In genomic region chrX:39449352-39449751, GRCh38 we compare ENCODE assay signal across 26 cellular contexts.
DNase-seq lines count a peak whose midpoint lies in the region; ATAC-seq lines count a peak whose summit lies in the region.
"Had no signal": no experiment of that assay in that cellular context is flagged by ENCODE, and none has a peak within 500 bp of the region (broad histone marks: within the 10 kb centered on the region; RNA-seq: fewer than 3 reads in every experiment).

No MANE protein-coding gene starts in this region.

- no peak for DNase-seq in activated CD4-positive, alpha-beta T cell treated with anti-CD3 and anti-CD28 coated beads for 36 hours
- no peak for DNase-seq in activated CD4-positive, alpha-beta T cell treated with anti-CD3 and anti-CD28 coated beads, Interleukin-2, amount 50 U/mL, for 4 hours
- DNase-seq in GF-D8 (lab: John Stamatoyannopoulos, UW) = no peak
- DNase-seq: 8988T; ACHN; AML-193; BE2C; C1 segment of cervical spinal cord; Caco-2; Calu3; CD4-positive, alpha-beta memory T cell; CD4-positive, alpha-beta T cell; CD4-positive, CD25-positive, alpha-beta regulatory T cell; CD8-positive, alpha-beta memory T cell; CD8-positive, alpha-beta T cell; COR-L47; DMS 273 treated with DMSO at 0.1 percent for 48 hours; DMS153; DMS79; DMS79 treated with DMSO at 0.1 percent for 48 hours; DND-41; EL had no signal

- H3K9me3 Mint-ChIP-seq in activated CD4-positive, alpha-beta T cell treated with anti-CD3 and anti-CD28 coated beads for 36 hours (ENCODE audit: low read depth) = no peaks in the 10 kb centered on the region
- no peaks in the 10 kb centered on the region for H3K9me3 Mint-ChIP-seq in activated T-helper 17 cell treated with anti-CD3 and anti-CD28 coated beads, Interleukin-2, amount 50 U/mL, for 72 hours
- H3K9me3 Mint-ChIP-seq: CD4-positive, alpha-beta T cell; CD8-positive, alpha-beta T cell had no signal

- CTCF ChIA-PET in activated CD4-positive, alpha-beta T cell treated with anti-CD3 and anti-CD28 coated beads for 36 hours (lab: Charles Lee) = interaction anchor here (0.5 kb wide), 1 partner anchor 487 kb away, joined by 3 read pairs; no protein-coding TSS in a partner anchor

- H3K36me3 Mint-ChIP-seq in activated CD4-positive, alpha-beta T cell treated with anti-CD3 and anti-CD28 coated beads for 36 hours (ENCODE audit: low read depth) = no peaks in the 10 kb centered on the region
- H3K36me3 Mint-ChIP-seq in activated T-helper 17 cell treated with anti-CD3 and anti-CD28 coated beads, Interleukin-2, amount 50 U/mL, for 72 hours (ENCODE audit: low read depth) = no peaks in the 10 kb centered on the region
- H3K36me3 Mint-ChIP-seq: CD14-positive monocyte; CD4-positive, alpha-beta memory T cell; CD4-positive, CD25-positive, alpha-beta regulatory T cell; CD8-positive, alpha-beta memory T cell; CD8-positive, alpha-beta T cell had no signal

- H3K27ac Mint-ChIP-seq in activated CD4-positive, alpha-beta T cell treated with anti-CD3 and anti-CD28 coated beads for 36 hours = no peak overlapping the region
- no peak overlapping the region for H3K27ac Mint-ChIP-seq in activated T-helper 17 cell treated with anti-CD3 and anti-CD28 coated beads, Interleukin-2, amount 50 U/mL, for 72 hours
- H3K27ac Mint-ChIP-seq: B cell; CD14-positive monocyte; CD4-positive, alpha-beta T cell; CD8-positive, alpha-beta memory T cell; CD8-positive, alpha-beta T cell had no signal

- no peak overlapping the region for H3K4me3 Mint-ChIP-seq in activated CD4-positive, alpha-beta T cell treated with anti-CD3 and anti-CD28 coated beads for 36 hours
- H3K4me3 Mint-ChIP-seq in activated T-helper 17 cell treated with anti-CD3 and anti-CD28 coated beads, Interleukin-2, amount 50 U/mL, for 72 hours = no peak overlapping the region
- H3K4me3 Mint-ChIP-seq: B cell; CD14-positive monocyte; CD4-positive, alpha-beta memory T cell; CD4-positive, alpha-beta T cell; CD4-positive, CD25-positive, alpha-beta regulatory T cell; CD8-positive, alpha-beta memory T cell; CD8-positive, alpha-beta T cell had no signal

- H3K27me3 Mint-ChIP-seq in activated CD4-positive, alpha-beta T cell treated with anti-CD3 and anti-CD28 coated beads for 36 hours = no peaks in the 10 kb centered on the region
- H3K27me3 Mint-ChIP-seq in activated T-helper 17 cell treated with anti-CD3 and anti-CD28 coated beads, Interleukin-2, amount 50 U/mL, for 72 hours = no peaks in the 10 kb centered on the region
- H3K27me3 Mint-ChIP-seq: B cell; CD4-positive, alpha-beta memory T cell; CD4-positive, alpha-beta T cell; CD4-positive, CD25-positive, alpha-beta regulatory T cell had no signal

- intact Hi-C loops in activated CD4-positive, alpha-beta T cell treated with anti-CD3 and anti-CD28 coated beads for 36 hours (cut with DNase I, micrococcal nuclease) = loop anchor here (10.0 kb wide), 1 partner anchor 285 kb away; no protein-coding TSS in a partner anchor

- POLR2A ChIA-PET in activated CD4-positive, alpha-beta T cell treated with anti-CD3 and anti-CD28 coated beads for 36 hours (lab: Charles Lee) = no interaction called here

- ATAC-seq in activated CD4-positive, alpha-beta T cell treated with anti-CD3 and anti-CD28 coated beads for 36 hours = peak; percentile 33
- ATAC-seq in activated T-helper 17 cell treated with anti-CD3 and anti-CD28 coated beads, Interleukin-2, amount 50 U/mL, for 72 hours (replicated peaks) = peak; percentile 34
- ATAC-seq: A549; CD8-positive, alpha-beta T cell had no signal

- peaks cover 32% of the 10 kb centered on the region for H3K4me1 Mint-ChIP-seq in activated CD4-positive, alpha-beta T cell treated with anti-CD3 and anti-CD28 coated beads for 36 hours
- peaks cover 10% of the 10 kb centered on the region for H3K4me1 Mint-ChIP-seq in activated T-helper 17 cell treated with anti-CD3 and anti-CD28 coated beads, Interleukin-2, amount 50 U/mL, for 72 hours
